17 cellular contexts compared by ENCODE assay signal in the genomic region with DNA sequence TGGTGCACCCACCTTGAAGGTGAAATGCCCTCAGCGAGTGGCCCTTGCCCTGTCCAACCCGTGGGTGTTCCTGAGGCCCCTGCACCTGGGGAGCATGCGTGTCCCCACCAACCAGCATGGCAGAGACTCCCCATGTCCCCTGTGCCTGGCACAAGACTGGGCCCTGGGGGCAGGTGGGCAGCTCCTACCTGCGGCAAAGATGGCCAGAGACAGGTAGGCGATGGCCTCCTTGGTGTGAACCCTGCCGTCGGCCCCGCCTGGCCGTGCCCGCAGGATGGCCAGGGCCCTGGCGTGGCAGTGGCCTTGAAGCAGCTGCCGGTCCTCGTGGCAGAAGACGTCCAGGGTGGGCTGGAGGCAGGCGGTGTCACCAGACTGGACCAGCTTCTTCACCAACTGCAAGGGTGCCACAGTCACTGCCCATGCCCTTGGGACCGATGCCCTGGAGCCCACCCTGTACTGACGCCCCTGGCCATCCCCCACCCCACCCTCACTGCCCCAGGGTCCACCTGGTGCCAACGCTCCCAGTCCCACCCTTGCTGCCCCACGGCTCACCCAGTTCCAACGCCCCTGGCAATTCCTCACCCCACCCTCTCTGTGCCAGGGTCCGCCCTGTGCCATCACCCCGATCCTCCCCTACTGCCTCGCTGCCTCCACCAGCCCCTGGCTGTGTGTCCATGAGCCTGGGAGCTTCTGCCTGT. TPM values are rescaled to one million over a fixed set of nuclear protein-coding genes. Genes with fewer than 3 reads are reported as not detected.
DNase-seq lines count a peak whose midpoint lies in the region; ATAC-seq, FAIRE-seq and TF ChIP-seq lines count a peak whose summit lies in the region.
"Had no signal": no experiment of that assay in that cellular context is flagged by ENCODE, and none has a peak within 500 bp of the region (broad histone marks: within the 10 kb centered on the region; RNA-seq: fewer than 3 reads in every experiment).

No MANE protein-coding gene starts in this region.

- TF ChIP-seq CTCF in smooth muscle cell (IDR thresholded peaks at IDR 0.05; ENCODE audit: borderline replicate concordance, insufficient read depth, poor library complexity, severe bottlenecking): no peak

- no peak for FAIRE-seq in GM12892 (lab: Jason Lieb, UNC)
- FAIRE-seq: endothelial cell of umbilical vein, TTC549 had no signal

- no peaks in the 10 kb centered on the region for H3K36me3 ChIP-seq in smooth muscle cell (ENCODE audit: low read depth)

- H3K4me1 ChIP-seq in smooth muscle cell (ENCODE audit: low read depth): no peaks in the 10 kb centered on the region

- peak; percentile 58 for DNase-seq in activated effector memory CD4-positive, alpha-beta T cell treated with anti-CD3 and anti-CD28 coated beads, Interleukin-2, amount 50 U/mL, for 16 hours
- no peak for DNase-seq in activated effector memory CD4-positive, alpha-beta T cell treated with Interleukin-2 at 50 U/mL for 16 hours
- peak; percentile 8 for DNase-seq in GM12892 (ENCODE audit: insufficient read length)
- peak; percentile 52 for DNase-seq in sciatic nerve (ENCODE audit: low spot score)
- no peak for DNase-seq in smooth muscle cell (lab: John Stamatoyannopoulos, UW; ENCODE audit: unreplicated experiment)
- no peak for DNase-seq in DMS114 treated with DMSO at 0.1 percent for 48 hours (lab: John Stamatoyannopoulos, UW; ENCODE audit: unreplicated experiment)
- DNase-seq: COR-L47, GOT3, Kasumi-1, NCI-H1092, NCI-H187 treated with DMSO at 0.1 percent for 48 hours, NCI-H2227 treated with DMSO at 0.1 percent for 48 hours, NCI-H774 had no signal

- H3K27me3 ChIP-seq in smooth muscle cell (ENCODE audit: low read depth): no peaks in the 10 kb centered on the region

- intact Hi-C loops in sciatic nerve (cut with DNase I): loop anchor here (5.0 kb wide), 1 partner anchor 368 kb away; no protein-coding TSS in a partner anchor

- 87% methylated on average over 17 of the region's 23 CpGs for WGBS in smooth muscle cell (ENCODE audit: low lambda C conversion rate)

- no peak overlapping the region for H3K27ac ChIP-seq in smooth muscle cell (ENCODE audit: low read depth)

- no peak for ATAC-seq in sciatic nerve
- ATAC-seq in GM21423 (IDR thresholded peaks at IDR 0.05; ENCODE audit: unreplicated experiment): no peak

- no peak overlapping the region for H3K4me2 ChIP-seq in smooth muscle cell

- H3K4me3 ChIP-seq in iPS-18c (ENCODE audit: insufficient read depth, low read depth, low read length) (peak overlapping the region; percentile 20; the same call in 1 of the 2 replicates), smooth muscle cell (no peak overlapping the region)

- H3K9me3 ChIP-seq in iPS-18c (ENCODE audit: control insufficient read depth, insufficient read depth, low read length): peaks cover 34% of the 10 kb centered on the region
- H3K9me3 ChIP-seq in smooth muscle cell (replicated peaks; ENCODE audit: low read depth): peaks cover 11% of the 10 kb centered on the region

- no peaks in the 10 kb centered on the region for H3F3A ChIP-seq in smooth muscle cell (ENCODE audit: low read depth)

- no peak for TF ChIP-seq POLR2A in GM12892 (IDR thresholded peaks at IDR 0.05; ENCODE audit: low read depth, low read length)

- no peak overlapping the region for H3K9ac ChIP-seq in smooth muscle cell (ENCODE audit: low read depth)

- H3K79me2 ChIP-seq in smooth muscle cell (ENCODE audit: low read depth): no peaks in the 10 kb centered on the region

- H2AFZ ChIP-seq in smooth muscle cell (ENCODE audit: low read depth): no peak overlapping the region

- no peaks in the 10 kb centered on the region for H4K20me1 ChIP-seq in smooth muscle cell (ENCODE audit: low read depth)

RNA-seq across cellular contexts. Expression of gene TTC34, which starts 15.7 kb away (rescaled TPM):
- polyA plus RNA-seq in GM12892 (2012; ENCODE audit: missing spikeins): 0.28 TPM
- total RNA-seq in sciatic nerve (1.4 TPM), smooth muscle cell (0.04 TPM in 1 of 2 replicates, not detected in the other)
- polyA plus RNA-seq in smooth muscle cell: 0.01 TPM in 1 of 2 replicates, not detected in the other

Comparison
In these comparisons a context has a peak if more than half of its experiments do, and no peak if none do; other contexts are left out.
1. DNase-seq: peak in activated effector memory CD4-positive, alpha-beta T cell treated with anti-CD3 and anti-CD28 coated beads, Interleukin-2, amount 50 U/mL, for 16 hours (single experiment), GM12892 (single experiment) and sciatic nerve (single experiment); none in activated effector memory CD4-positive, alpha-beta T cell treated with Interleukin-2 at 50 U/mL for 16 hours (single experiment), smooth muscle cell (single experiment) and DMS114 treated with DMSO at 0.1 percent for 48 hours (single experiment).